Comparison of ENCODE assay signal across 15 cellular contexts in genomic region chr6:80165819-80166218, GRCh38. TPM values are rescaled to one million over a fixed set of nuclear protein-coding genes. Genes with fewer than 3 reads are reported as not detected.
DNase-seq lines count a peak whose midpoint lies in the region; ATAC-seq and TF ChIP-seq lines count a peak whose summit lies in the region.
"Had no signal": no experiment of that assay in that cellular context is flagged by ENCODE, and none has a peak within 500 bp of the region (broad histone marks: within the 10 kb centered on the region; RNA-seq: fewer than 3 reads in every experiment).

No MANE protein-coding gene starts in this region.

- no peak overlapping the region for H3K9ac ChIP-seq in mesendoderm (ENCODE audit: low read length)
- H3K9ac ChIP-seq: BLaER1 had no signal

- no peak for TF ChIP-seq EP300 in ovary (IDR thresholded peaks at IDR 0.05)

- H3K36me3 ChIP-seq in SJCRH30 (peaks cover 12% of the 10 kb centered on the region), mesendoderm (ENCODE audit: control insufficient read depth, insufficient read depth, low read length) (no peaks in the 10 kb centered on the region), ovary (no peaks in the 10 kb centered on the region)
- H3K36me3 ChIP-seq: BLaER1, SJSA1 had no signal

- H2BK120ac ChIP-seq in mesendoderm (ENCODE audit: low read depth, low read length) = no peak overlapping the region

- no peak for TF ChIP-seq POLR2A in ovary (IDR thresholded peaks at IDR 0.05)

- H2AK5ac ChIP-seq in mesendoderm (ENCODE audit: low read length) = no peak overlapping the region

- no peak overlapping the region for H3K18ac ChIP-seq in mesendoderm (ENCODE audit: low read length)

- no peak overlapping the region for H4K8ac ChIP-seq in mesendoderm (ENCODE audit: low read depth, low read length)

- no peak overlapping the region for H3K23ac ChIP-seq in mesendoderm (ENCODE audit: low read length)

- no peak overlapping the region for H3K56ac ChIP-seq in mesendoderm (ENCODE audit: low read length)

- H3K9me3 ChIP-seq in SJCRH30 (replicated peaks) (no peaks in the 10 kb centered on the region), ovary (no peaks in the 10 kb centered on the region)
- H3K9me3 ChIP-seq: BLaER1, SJSA1 had no signal

- peak overlapping the region; percentile 74 for H2BK15ac ChIP-seq in mesendoderm (replicated peaks; ENCODE audit: low read depth)

- H3K27me3 ChIP-seq in HL-60 (ENCODE audit: insufficient read depth, poor library complexity, severe bottlenecking) (no peaks in the 10 kb centered on the region), SJCRH30 (no peaks in the 10 kb centered on the region), mesendoderm (ENCODE audit: insufficient read depth, low read length, poor library complexity) (no peaks in the 10 kb centered on the region), ovary (no peaks in the 10 kb centered on the region)
- H3K27me3 ChIP-seq: BLaER1, SJSA1 had no signal

- peak overlapping the region; percentile 49 for H3K27ac ChIP-seq in HL-60 (replicated peaks)
- peak overlapping the region; percentile 51 for H3K27ac ChIP-seq in SJCRH30
- no peak overlapping the region for H3K27ac ChIP-seq in mesendoderm (ENCODE audit: low read depth, low read length)
- no peak overlapping the region for H3K27ac ChIP-seq in ovary
- H3K27ac ChIP-seq: BLaER1, SJSA1 had no signal

- no peak for TF ChIP-seq CTCF in HL-60 (IDR thresholded peaks at IDR 0.05; ENCODE audit: insufficient read depth, low read length)
- TF ChIP-seq CTCF in ovary (IDR thresholded peaks at IDR 0.05) = no peak

- intact Hi-C loops in ovary (cut with DNase I) = no loop called here

- no peak overlapping the region for H3K4ac ChIP-seq in mesendoderm (ENCODE audit: low read depth, low read length)

- DNase-seq in SHP77 treated with DMSO at 0.1 percent for 48 hours (lab: John Stamatoyannopoulos, UW) (peak; percentile 9), SHP77 (lab: John Stamatoyannopoulos, UW) (no peak), HL-60 (ENCODE audit: low read depth in 1 of 2, low spot score in 1 of 2) (no peak), SJCRH30 (no peak), mesendoderm (no peak), ovary (no peak)
- DNase-seq in stimulated activated CD8-positive, alpha-beta memory T cell treated with anti-CD3 and anti-CD28 coated beads, Interleukin-4, amount 100 ng/mL, for 48 hours = no peak
- DNase-seq: H9, NCI-H1105, NCI-H1694, NCI-H2227 treated with DMSO at 0.1 percent for 48 hours, NCI-H524 had no signal

- H3K4me2 ChIP-seq in mesendoderm (ENCODE audit: low read length) = no peak overlapping the region
- H3K4me2 ChIP-seq: BLaER1 had no signal

- no peaks in the 10 kb centered on the region for H3K79me1 ChIP-seq in mesendoderm (ENCODE audit: low read length)

- no CpG with 5 or more reads among the region's 1 CpG for WGBS in mesendoderm (ENCODE audit: extremely low coverage, insufficient coverage, low lambda C conversion rate)
- 93 to 100% (median 95%) methylated on average over 1 of the region's 1 CpG for WGBS in ovary, 3 donors

- H3K4me1 ChIP-seq in SJCRH30 (peaks cover 19% of the 10 kb centered on the region), mesendoderm (ENCODE audit: control insufficient read depth, low read depth, low read length) (peaks cover 6% of the 10 kb centered on the region), ovary (ENCODE audit: insufficient read depth) (no peaks in the 10 kb centered on the region)
- H3K4me1 ChIP-seq: BLaER1 had no signal

- ATAC-seq in GM19035 (IDR thresholded peaks at IDR 0.05; ENCODE audit: unreplicated experiment) = no peak

- no peak overlapping the region for H2BK5ac ChIP-seq in mesendoderm (ENCODE audit: low read length)

- H3K4me3 ChIP-seq in HL-60 (replicated peaks; ENCODE audit: insufficient read depth, low read length) (no peak overlapping the region), SJCRH30 (no peak overlapping the region), mesendoderm (ENCODE audit: low read length) (no peak overlapping the region), ovary (no peak overlapping the region)
- H3K4me3 ChIP-seq: BLaER1, SJSA1 had no signal

- no peak overlapping the region for H4K5ac ChIP-seq in mesendoderm (ENCODE audit: low read length)

- no peaks in the 10 kb centered on the region for H3K79me2 ChIP-seq in mesendoderm (ENCODE audit: control insufficient read depth, insufficient read depth, low read length)

RNA-seq across cellular contexts. Expression of gene BCKDHB, which starts 59.3 kb away (rescaled TPM):
- total RNA-seq in SJCRH30 (2014; rRNA removed; shearing (Covaris generic)) = 24.2 and 26.8 TPM in 2 replicates
- 8.0 TPM for polyA plus RNA-seq in mesendoderm (2013, experiment 1 of 2)
- 8.4 TPM for polyA plus RNA-seq in mesendoderm (2013, experiment 2 of 2)
- 10 to 100 TPM; 12.0 to 33.4 (median 24.7) TPM for total RNA-seq in ovary
- 10 to 100 TPM; 17.4 to 18.7 TPM for polyA plus RNA-seq in ovary

Comparison
In these comparisons a context has a peak if more than half of its experiments do, and no peak if none do; other contexts are left out.
1. H3K27ac ChIP-seq: peak in HL-60 (single experiment) and SJCRH30 (single experiment); none in mesendoderm (single experiment) and ovary (0 of 2).